ENCODE assay signal across 16 cellular contexts in genomic region chr17:79374087-79374486, GRCh38.
A peak's percentile ranks its signal among the peaks of the same experiment; 100 is the strongest.
DNase-seq lines count a peak whose midpoint lies in the region; TF ChIP-seq lines count a peak whose summit lies in the region.
"Had no signal": no experiment of that assay in that cellular context is flagged by ENCODE, and none has a peak within 500 bp of the region (broad histone marks: within the 10 kb centered on the region; RNA-seq: fewer than 3 reads in every experiment).

No MANE protein-coding gene starts in this region.

- peaks cover 0 to 2% (median 0%) of the 10 kb centered on the region in 5 experiments for H3K9me3 Mint-ChIP-seq in brain
- H3K9me3 Mint-ChIP-seq in activated T-cell treated with anti-CD3 and anti-CD28 coated beads, Interleukin-2, amount 50 U/mL, for 24 hours = no peaks in the 10 kb centered on the region
- H3K9me3 Mint-ChIP-seq: CD4-positive, alpha-beta memory T cell had no signal

- DNase-seq in H7 = peak; percentile 78
- DNase-seq in left kidney (ENCODE audit: low read depth, low spot score) = peak; percentile 36
- DNase-seq in activated T-cell treated with anti-CD3 and anti-CD28 coated beads, Interleukin-2, amount 50 U/mL, for 24 hours = no peak
- no peak for DNase-seq in epidermal melanocyte (ENCODE audit: insufficient read length, low spot score)
- DNase-seq in NCI-H69 (lab: John Stamatoyannopoulos, UW) = no peak
- DNase-seq in dermis blood vessel endothelial cell = no peak
- DNase-seq: ACHN; CD4-positive, alpha-beta memory T cell; DMS53; GF-D8; HCEC 1CT had no signal

- peaks cover 43% of the 10 kb centered on the region for H3K4me1 Mint-ChIP-seq in brain
- no peaks in the 10 kb centered on the region for H3K4me1 Mint-ChIP-seq in activated T-cell treated with anti-CD3 and anti-CD28 coated beads, Interleukin-2, amount 50 U/mL, for 24 hours (ENCODE audit: low read depth)

- H3K27ac ChIP-seq in BLaER1 treated with 17β-estradiol and CSF1 and Interleukin-3, amounts not matched to agents 10 nM and 100 nM = no peak overlapping the region
- H3K27ac ChIP-seq: C4-2B, HL-60 had no signal

- H3K9me3 ChIP-seq in BLaER1 treated with 17β-estradiol and CSF1 and Interleukin-3, amounts not matched to agents 10 nM and 100 nM (replicated peaks in 1 of 11) = no peaks in the 10 kb centered on the region

- H3K36me3 Mint-ChIP-seq in brain = no peaks in the 10 kb centered on the region
- H3K36me3 Mint-ChIP-seq in activated T-cell treated with anti-CD3 and anti-CD28 coated beads, Interleukin-2, amount 50 U/mL, for 24 hours (ENCODE audit: low read depth) = no peaks in the 10 kb centered on the region
- H3K36me3 Mint-ChIP-seq: CD4-positive, alpha-beta memory T cell had no signal

- no peak for TF ChIP-seq CTCF in brain (conservative IDR thresholded peaks at IDR 0.05)

- H3K27ac Mint-ChIP-seq in brain = peak overlapping the region in 3 of 5 experiments; percentile 9 to 16 (median 16)
- no peak overlapping the region for H3K27ac Mint-ChIP-seq in activated T-cell treated with anti-CD3 and anti-CD28 coated beads, Interleukin-2, amount 50 U/mL, for 24 hours
- H3K27ac Mint-ChIP-seq: CD4-positive, alpha-beta memory T cell had no signal

- no peak overlapping the region for H3K9ac ChIP-seq in BLaER1 treated with 17β-estradiol and CSF1 and Interleukin-3, amounts not matched to agents 10 nM and 100 nM

- no peak overlapping the region for H3K4me3 ChIP-seq in BLaER1 treated with 17β-estradiol and CSF1 and Interleukin-3, amounts not matched to agents 10 nM and 100 nM
- H3K4me3 ChIP-seq in H7 (ENCODE audit: insufficient read depth, low read depth, low read length) = no peak overlapping the region
- H3K4me3 ChIP-seq: K562 had no signal

- H3K27me3 Mint-ChIP-seq in brain = peaks cover 10% of the 10 kb centered on the region
- H3K27me3 Mint-ChIP-seq in activated T-cell treated with anti-CD3 and anti-CD28 coated beads, Interleukin-2, amount 50 U/mL, for 24 hours = peaks cover 55% of the 10 kb centered on the region

- no peak overlapping the region for H3K4me3 Mint-ChIP-seq in brain
- no peak overlapping the region for H3K4me3 Mint-ChIP-seq in activated T-cell treated with anti-CD3 and anti-CD28 coated beads, Interleukin-2, amount 50 U/mL, for 24 hours
- H3K4me3 Mint-ChIP-seq: CD4-positive, alpha-beta memory T cell had no signal

- H3K36me3 ChIP-seq in BLaER1 treated with 17β-estradiol and CSF1 and Interleukin-3, amounts not matched to agents 10 nM and 100 nM = no peaks in the 10 kb centered on the region
- H3K36me3 ChIP-seq in H7 (replicated peaks; ENCODE audit: control insufficient read depth, insufficient read depth, low read length) = no peaks in the 10 kb centered on the region

- peak overlapping the region in 9 of 11 experiments; percentile 41 to 82 (median 70); a peak in 17 of 22 replicates for H3K4me2 ChIP-seq in BLaER1 treated with 17β-estradiol and CSF1 and Interleukin-3, amounts not matched to agents 10 nM and 100 nM

- peaks cover 0 to 20% (median 8%) of the 10 kb centered on the region in 11 experiments; a peak in 9 of 22 replicates for H3K27me3 ChIP-seq in BLaER1 treated with 17β-estradiol and CSF1 and Interleukin-3, amounts not matched to agents 10 nM and 100 nM
- no peaks in the 10 kb centered on the region for H3K27me3 ChIP-seq in H7 (ENCODE audit: control insufficient read depth, insufficient read depth, low read length)

- H4K20me1 ChIP-seq in BLaER1 treated with 17β-estradiol and CSF1 and Interleukin-3, amounts not matched to agents 10 nM and 100 nM = peaks cover 0 to 21% (median 0%) of the 10 kb centered on the region in 11 experiments; a peak in 5 of 22 replicates

- peaks cover 10 to 41% (median 37%) of the 10 kb centered on the region in 10 experiments; a peak in 19 of 20 replicates for H3K4me1 ChIP-seq in BLaER1 treated with 17β-estradiol and CSF1 and Interleukin-3, amounts not matched to agents 10 nM and 100 nM

Comparison
In these comparisons a context has a peak if more than half of its experiments do, and no peak if none do; other contexts are left out.
1. DNase-seq: peak in H7 (single experiment) and left kidney (single experiment); none in activated T-cell treated with anti-CD3 and anti-CD28 coated beads, Interleukin-2, amount 50 U/mL, for 24 hours (single experiment), epidermal melanocyte (single experiment), NCI-H69 (single experiment) and dermis blood vessel endothelial cell (single experiment).